2 cellular contexts compared by ENCODE assay signal in genomic region chr7:29548823-29549222, GRCh38.
TF ChIP-seq lines count a peak whose summit lies in the region.

No MANE protein-coding gene starts in this region.

TF ChIP-seq in HepG2, 621 proteins besides CTCF, POLR2A, EP300 and RAD21:
- peak in 1 of 2 experiments; percentile 59; a peak in 2 of 4 replicates for TF ChIP-seq MAFK (conservative IDR thresholded peaks at IDR 0.05 in 1 of 2, IDR thresholded peaks at IDR 0.05 in 1 of 2; ENCODE audit: low read length in 2 of 2)
- no peak for TF ChIP-seq SKIL (CRISPR knock-in tag; IDR thresholded peaks at IDR 0.05; ENCODE audit: borderline replicate concordance)
- TF ChIP-seq ZNF552 (CRISPR knock-in tag; IDR thresholded peaks at IDR 0.05; ENCODE audit: borderline replicate concordance), result no peak
- TF ChIP-seq ZMYM4 (CRISPR knock-in tag; IDR thresholded peaks at IDR 0.05), result no peak
- TF ChIP-seq MAFF (IDR thresholded peaks at IDR 0.05; ENCODE audit: low read depth, low read length), result 0 out of 2 replicates have a peak, but pooled peaks have one; percentile 31
- no peak for TF ChIP-seq ZNF124 (CRISPR knock-in tag; IDR thresholded peaks at IDR 0.05)
- no peak for TF ChIP-seq PPARG (CRISPR knock-in tag; conservative IDR thresholded peaks at IDR 0.05)
- TF ChIP-seq ZBTB20 (CRISPR knock-in tag; IDR thresholded peaks at IDR 0.05; ENCODE audit: borderline replicate concordance, low read depth), result no peak
- no peak for TF ChIP-seq ZNF766 (CRISPR knock-in tag; IDR thresholded peaks at IDR 0.05; ENCODE audit: borderline replicate concordance)
- no peak for TF ChIP-seq MLLT10 (CRISPR knock-in tag; IDR thresholded peaks at IDR 0.05)
- TF ChIP-seq, protein P1, sequence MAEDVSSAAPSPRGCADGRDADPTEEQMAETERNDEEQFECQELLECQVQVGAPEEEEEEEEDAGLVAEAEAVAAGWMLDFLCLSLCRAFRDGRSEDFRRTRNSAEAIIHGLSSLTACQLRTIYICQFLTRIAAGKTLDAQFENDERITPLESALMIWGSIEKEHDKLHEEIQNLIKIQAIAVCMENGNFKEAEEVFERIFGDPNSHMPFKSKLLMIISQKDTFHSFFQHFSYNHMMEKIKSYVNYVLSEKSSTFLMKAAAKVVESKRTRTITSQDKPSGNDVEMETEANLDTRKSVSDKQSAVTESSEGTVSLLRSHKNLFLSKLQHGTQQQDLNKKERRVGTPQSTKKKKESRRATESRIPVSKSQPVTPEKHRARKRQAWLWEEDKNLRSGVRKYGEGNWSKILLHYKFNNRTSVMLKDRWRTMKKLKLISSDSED (CRISPR knock-in tag; IDR thresholded peaks at IDR 0.05), result no peak
TF ChIP-seq in HepG2: peak in this region for 2.

TF ChIP-seq in SK-N-SH, 30 proteins besides CTCF, POLR2A, EP300 and RAD21:
- no peak for TF ChIP-seq MXI1 (IDR thresholded peaks at IDR 0.05; ENCODE audit: low read depth, low read length)
- TF ChIP-seq REST (IDR thresholded peaks at IDR 0.05; ENCODE audit: low read depth, low read length), result no peak
- no peak for TF ChIP-seq RFX5 (IDR thresholded peaks at IDR 0.05; ENCODE audit: low read length)
- no peak for TF ChIP-seq SMC3 (IDR thresholded peaks at IDR 0.05; ENCODE audit: low read depth, low read length)
- TF ChIP-seq, protein P2, sequence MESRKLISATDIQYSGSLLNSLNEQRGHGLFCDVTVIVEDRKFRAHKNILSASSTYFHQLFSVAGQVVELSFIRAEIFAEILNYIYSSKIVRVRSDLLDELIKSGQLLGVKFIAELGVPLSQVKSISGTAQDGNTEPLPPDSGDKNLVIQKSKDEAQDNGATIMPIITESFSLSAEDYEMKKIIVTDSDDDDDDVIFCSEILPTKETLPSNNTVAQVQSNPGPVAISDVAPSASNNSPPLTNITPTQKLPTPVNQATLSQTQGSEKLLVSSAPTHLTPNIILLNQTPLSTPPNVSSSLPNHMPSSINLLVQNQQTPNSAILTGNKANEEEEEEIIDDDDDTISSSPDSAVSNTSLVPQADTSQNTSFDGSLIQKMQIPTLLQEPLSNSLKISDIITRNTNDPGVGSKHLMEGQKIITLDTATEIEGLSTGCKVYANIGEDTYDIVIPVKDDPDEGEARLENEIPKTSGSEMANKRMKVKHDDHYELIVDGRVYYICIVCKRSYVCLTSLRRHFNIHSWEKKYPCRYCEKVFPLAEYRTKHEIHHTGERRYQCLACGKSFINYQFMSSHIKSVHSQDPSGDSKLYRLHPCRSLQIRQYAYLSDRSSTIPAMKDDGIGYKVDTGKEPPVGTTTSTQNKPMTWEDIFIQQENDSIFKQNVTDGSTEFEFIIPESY (IDR thresholded peaks at IDR 0.05; ENCODE audit: borderline replicate concordance, low read depth), result no peak
- no peak for TF ChIP-seq NFIC (IDR thresholded peaks at IDR 0.05; ENCODE audit: borderline replicate concordance)
- TF ChIP-seq POLR2AphosphoS5 (IDR thresholded peaks at IDR 0.05; ENCODE audit: low read depth, low read length), result no peak
- TF ChIP-seq TEAD4 (IDR thresholded peaks at IDR 0.05; ENCODE audit: borderline replicate concordance, insufficient read depth), result no peak
- TF ChIP-seq GATA2 (CRISPR knock-in tag; IDR thresholded peaks at IDR 0.05), result no peak
- TF ChIP-seq, protein P3, sequence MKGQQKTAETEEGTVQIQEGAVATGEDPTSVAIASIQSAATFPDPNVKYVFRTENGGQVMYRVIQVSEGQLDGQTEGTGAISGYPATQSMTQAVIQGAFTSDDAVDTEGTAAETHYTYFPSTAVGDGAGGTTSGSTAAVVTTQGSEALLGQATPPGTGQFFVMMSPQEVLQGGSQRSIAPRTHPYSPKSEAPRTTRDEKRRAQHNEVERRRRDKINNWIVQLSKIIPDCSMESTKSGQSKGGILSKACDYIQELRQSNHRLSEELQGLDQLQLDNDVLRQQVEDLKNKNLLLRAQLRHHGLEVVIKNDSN (IDR thresholded peaks at IDR 0.05; ENCODE audit: borderline replicate concordance, low read depth), result no peak
- TF ChIP-seq YY1 (IDR thresholded peaks at IDR 0.05; ENCODE audit: low read depth), result no peak
- TF ChIP-seq, protein P4, sequence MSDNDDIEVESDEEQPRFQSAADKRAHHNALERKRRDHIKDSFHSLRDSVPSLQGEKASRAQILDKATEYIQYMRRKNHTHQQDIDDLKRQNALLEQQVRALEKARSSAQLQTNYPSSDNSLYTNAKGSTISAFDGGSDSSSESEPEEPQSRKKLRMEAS (IDR thresholded peaks at IDR 0.05; ENCODE audit: low read depth), result no peak
- no peak for TF ChIP-seq GABPA (IDR thresholded peaks at IDR 0.05; ENCODE audit: low read depth)
